1 cellular context compared by ENCODE assay signal in genomic region chr5:172833691-172834569, GRCh38.
TF ChIP-seq lines count a peak whose summit lies in the region.

TSS of gene ERGIC1 (plus strand) at chr5:172834251. CDS start at chr5:172834414, 163 bp downstream.

TF ChIP-seq in HEK293, 187 proteins besides CTCF, POLR2A, EP300 and RAD21 (continued from another document):
- TF ChIP-seq ZNF37A (tag by site-specific recombination; IDR thresholded peaks at IDR 0.05) (no peak), ZNF843 (tag by site-specific recombination; IDR thresholded peaks at IDR 0.05) (no peak), ZNF112 (tag by site-specific recombination; IDR thresholded peaks at IDR 0.05) (no peak), ZNF473 (tag by site-specific recombination; IDR thresholded peaks at IDR 0.05) (no peak), ZNF350 (tag by site-specific recombination; IDR thresholded peaks at IDR 0.05) (no peak), WT1 (tag by site-specific recombination; IDR thresholded peaks at IDR 0.05) (no peak), ZNF645 (tag by site-specific recombination; IDR thresholded peaks at IDR 0.05) (no peak), IKZF3 (tag by site-specific recombination; IDR thresholded peaks at IDR 0.05) (no peak), ZBTB26 (tag by site-specific recombination; optimal IDR thresholded peaks at IDR 0.05) (peak; percentile 45), ZNF664 (tag by site-specific recombination; IDR thresholded peaks at IDR 0.05) (no peak), ZNF692 (tag by site-specific recombination; IDR thresholded peaks at IDR 0.05) (peak; percentile 93), ZFP41 (tag by site-specific recombination; IDR thresholded peaks at IDR 0.05; ENCODE audit: borderline replicate concordance) (no peak), ZBTB44 (tag by site-specific recombination; IDR thresholded peaks at IDR 0.05) (peak; percentile 22; the same call in 1 of the 2 replicates), ZSCAN16 (tag by site-specific recombination; IDR thresholded peaks at IDR 0.05) (no peak), GLIS1 (tag by site-specific recombination; IDR thresholded peaks at IDR 0.05) (peak; percentile 83), MEIS1 (CRISPR knock-in tag; IDR thresholded peaks at IDR 0.05; ENCODE audit: borderline replicate concordance) (no peak), ZNF513 (tag by site-specific recombination; IDR thresholded peaks at IDR 0.05) (no peak), ZXDB (tag by site-specific recombination; IDR thresholded peaks at IDR 0.05) (peak; percentile 78), ZNF76 (tag by site-specific recombination; IDR thresholded peaks at IDR 0.05; ENCODE audit: borderline replicate concordance, low read depth) (no peak), ZNF391 (tag by site-specific recombination; IDR thresholded peaks at IDR 0.05; ENCODE audit: borderline replicate concordance, low read depth) (peak; percentile 35; the same call in 1 of the 2 replicates), ZBTB8A (tag by site-specific recombination; IDR thresholded peaks at IDR 0.05) (peak; percentile 97), ZNF19 (tag by site-specific recombination; IDR thresholded peaks at IDR 0.05; ENCODE audit: low read depth) (no peak), ZNF211 (tag by site-specific recombination; IDR thresholded peaks at IDR 0.05; ENCODE audit: low read depth) (no peak), KLF1 (tag by site-specific recombination; IDR thresholded peaks at IDR 0.05) (0 out of 2 replicates have a peak, but pooled peaks have one; percentile 10), ZNF791 (tag by site-specific recombination; IDR thresholded peaks at IDR 0.05) (no peak), ZNF561 (tag by site-specific recombination; IDR thresholded peaks at IDR 0.05; ENCODE audit: borderline replicate concordance) (peak; percentile 53; the same call in 1 of the 2 replicates), ZNF626 (tag by site-specific recombination; IDR thresholded peaks at IDR 0.05) (no peak), ZNF621 (tag by site-specific recombination; IDR thresholded peaks at IDR 0.05) (no peak), ZNF629 (tag by site-specific recombination; IDR thresholded peaks at IDR 0.05) (peak; percentile 40; the same call in 1 of the 2 replicates), ZBTB7A (tag by site-specific recombination; IDR thresholded peaks at IDR 0.05; ENCODE audit: low read depth) (no peak; the same call in 1 of the 2 replicates), ZNF18 (tag by site-specific recombination; IDR thresholded peaks at IDR 0.05) (no peak), ZBTB11 (tag by site-specific recombination; conservative IDR thresholded peaks at IDR 0.05; ENCODE audit: low read depth) (peak; percentile 37; the same call in 1 of the 2 replicates), ZNF596 (tag by site-specific recombination; IDR thresholded peaks at IDR 0.05) (no peak; the same call in 1 of the 2 replicates), ZNF660 (tag by site-specific recombination; IDR thresholded peaks at IDR 0.05) (no peak), ZNF610 (tag by site-specific recombination; IDR thresholded peaks at IDR 0.05; ENCODE audit: borderline replicate concordance) (peak; percentile 39; the same call in 1 of the 2 replicates), PRDM10 (tag by site-specific recombination; IDR thresholded peaks at IDR 0.05) (no peak), ZSCAN18 (tag by site-specific recombination; IDR thresholded peaks at IDR 0.05) (no peak), ZNF776 (tag by site-specific recombination; IDR thresholded peaks at IDR 0.05; ENCODE audit: borderline replicate concordance) (no peak)
